ENCODE assay signal across 27 cellular contexts in the genomic region with DNA sequence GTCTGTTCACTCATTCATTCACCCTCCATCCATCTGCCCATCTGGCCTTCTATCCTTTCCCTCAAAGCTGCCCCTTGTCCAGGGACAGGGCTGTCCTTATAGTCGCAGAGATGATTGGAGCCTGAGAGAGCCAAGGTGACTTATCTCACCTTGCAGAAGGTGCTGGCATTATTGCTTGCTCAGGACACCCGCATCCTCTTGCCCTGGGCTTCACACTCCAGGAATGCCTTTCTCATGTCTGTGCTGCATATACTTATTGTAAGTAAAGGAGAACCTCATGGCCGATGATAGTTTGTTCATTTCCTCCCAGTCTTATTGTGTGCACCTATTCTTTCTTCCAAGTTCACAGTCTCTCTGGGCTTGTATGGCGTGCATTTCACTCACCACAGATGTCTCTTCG. TPM values are rescaled to one million over a fixed set of nuclear protein-coding genes. Genes with fewer than 3 reads are reported as not detected.
A peak's percentile ranks its signal among the peaks of the same experiment; 100 is the strongest.
DNase-seq lines count a peak whose midpoint lies in the region; ATAC-seq, FAIRE-seq and TF ChIP-seq lines count a peak whose summit lies in the region.
"Had no signal": no experiment of that assay in that cellular context is flagged by ENCODE, and none has a peak within 500 bp of the region (broad histone marks: within the 10 kb centered on the region; RNA-seq: fewer than 3 reads in every experiment).

No MANE protein-coding gene starts in this region.

- FAIRE-seq in bronchial epithelial cell (lab: Jason Lieb, UNC) = peak; percentile 81
- FAIRE-seq: A204.1, GM12878, GM12892, GM18507 had no signal

- H4K20me1 ChIP-seq in BLaER1 treated with 17β-estradiol and CSF1 and Interleukin-3, amounts not matched to agents 10 nM and 100 nM = no peaks in the 10 kb centered on the region

- no peak overlapping the region for H3K27ac ChIP-seq in BLaER1 treated with 17β-estradiol and CSF1 and Interleukin-3, amounts not matched to agents 10 nM and 100 nM
- H3K27ac ChIP-seq in VCaP = peak overlapping the region; percentile 55; the same call in 1 of the 2 replicates

- no peaks in the 10 kb centered on the region for H3K27me3 ChIP-seq in BLaER1 treated with 17β-estradiol and CSF1 and Interleukin-3, amounts not matched to agents 10 nM and 100 nM
- peaks cover 4% of the 10 kb centered on the region for H3K27me3 ChIP-seq in bronchial epithelial cell (ENCODE audit: control insufficient read depth, insufficient read depth, low read length)
- H3K27me3 ChIP-seq: BE2C had no signal

- TF ChIP-seq CTCF in VCaP (conservative IDR thresholded peaks at IDR 0.05) = no peak
- TF ChIP-seq CTCF in bronchial epithelial cell (IDR thresholded peaks at IDR 0.05; ENCODE audit: insufficient read depth, low read length, severe bottlenecking) = no peak

- no peaks in the 10 kb centered on the region for H3K9me3 ChIP-seq in BLaER1 treated with 17β-estradiol and CSF1 and Interleukin-3, amounts not matched to agents 10 nM and 100 nM (replicated peaks in 1 of 11)
- H3K9me3 ChIP-seq: BE2C had no signal

- H3K4me2 ChIP-seq in BLaER1 treated with 17β-estradiol and CSF1 and Interleukin-3, amounts not matched to agents 10 nM and 100 nM = peak overlapping the region in 7 of 11 experiments; percentile 3 to 47 (median 31); a peak in 6 of 22 replicates

- H3K9ac ChIP-seq in BLaER1 treated with 17β-estradiol and CSF1 and Interleukin-3, amounts not matched to agents 10 nM and 100 nM = no peak overlapping the region

- DNase-seq in bronchial epithelial cell (ENCODE audit: low read depth) (no peak), NCI-H2227 (lab: John Stamatoyannopoulos, UW; ENCODE audit: unreplicated experiment) (no peak), posterior vena cava (ENCODE audit: low spot score) (no peak)
- DNase-seq in stimulated activated CD4-positive, alpha-beta T cell treated with anti-CD3 and anti-CD28 coated beads, Interleukin-15, amount 100 ng/mL, for 24 hours = no peak
- DNase-seq: 8988T; ACHN; BE2C; CD4-positive, alpha-beta memory T cell; CD4-positive, CD25-positive, alpha-beta regulatory T cell; CD8-positive, alpha-beta memory T cell; COR-L47; DMS 273 treated with DMSO at 0.1 percent for 48 hours; DMS153; DMS53; DMS79; DND-41; EL; GDM1 had no signal

- no peak overlapping the region for H3K4me3 ChIP-seq in BLaER1 treated with 17β-estradiol and CSF1 and Interleukin-3, amounts not matched to agents 10 nM and 100 nM
- H3K4me3 ChIP-seq in bronchial epithelial cell (ENCODE audit: low read depth, low read length) = no peak overlapping the region
- H3K4me3 ChIP-seq: GM12878 had no signal

- intact Hi-C loops in posterior vena cava (cut with DNase I) = no loop called here

- H3K4me1 ChIP-seq in BLaER1 treated with 17β-estradiol and CSF1 and Interleukin-3, amounts not matched to agents 10 nM and 100 nM = peaks cover 31 to 68% (median 62%) of the 10 kb centered on the region in 10 experiments

- ATAC-seq in GM19324 (IDR thresholded peaks at IDR 0.05; ENCODE audit: low FRiP score, unreplicated experiment) = no peak
- ATAC-seq: GM12878 had no signal

- no peaks in the 10 kb centered on the region for H3K36me3 ChIP-seq in BLaER1 treated with 17β-estradiol and CSF1 and Interleukin-3, amounts not matched to agents 10 nM and 100 nM
- H3K36me3 ChIP-seq in bronchial epithelial cell (ENCODE audit: control insufficient read depth, insufficient read depth, low read length) = no peaks in the 10 kb centered on the region
- H3K36me3 ChIP-seq: BE2C had no signal

RNA-seq across cellular contexts. Expression of gene CCDC188, which starts 49.1 kb away (rescaled TPM):
- total RNA-seq in bronchial epithelial cell (not detected in 2 replicates), posterior vena cava (1 to 10 TPM in 1 of 2 donors, under 1 TPM in 1; 1.00 to 2.5 TPM)
- total RNA-seq: A673; CD4-positive, alpha-beta memory T cell; CD8-positive, alpha-beta memory T cell; G401; GM12878 had no signal
